ENCODE assay signal across 32 cellular contexts in genomic region chr17:62621223-62621622, GRCh38.
"Had no signal": no experiment of that assay in that cellular context is flagged by ENCODE, and none has a peak within 500 bp of the region (broad histone marks: within the 10 kb centered on the region; RNA-seq: fewer than 3 reads in every experiment).

No MANE protein-coding gene starts in this region.

- H3K4me1 ChIP-seq: body of pancreas had no signal

- H3K36me3 Mint-ChIP-seq: activated naive CD4-positive, alpha-beta T cell treated with anti-CD3 and anti-CD28 coated beads, Interleukin-2, amount 50 U/mL, for 24 hours had no signal

- H3K4me3 ChIP-seq: adrenal gland, body of pancreas, esophagus squamous epithelium, gastroesophageal sphincter, heart right ventricle had no signal

- DNase-seq: activated B cell treated with CpG ODN at 0.5 μM for 24 hours; activated CD4-positive, alpha-beta memory T cell treated with anti-CD3 and anti-CD28 coated beads for 36 hours; activated CD4-positive, alpha-beta T cell treated with anti-CD3 and anti-CD28 coated beads, Interleukin-2, amount 10 ng/mL, durations not matched to agents 24 days and 14 days; activated CD8-positive, alpha-beta memory T cell treated with anti-CD3 and anti-CD28 coated beads, Interleukin-2, amount 10 ng/mL, durations not matched to agents 7 days and 5 days; activated CD8-positive, alpha-beta memory T cell treated with anti-CD3 and anti-CD28 coated beads, Interleukin-2, amount 50 U/mL, for 4 hours; activated CD8-positive, alpha-beta T cell treated with anti-CD3 and anti-CD28 coated beads, Interleukin-2, amount 10 ng/mL, durations not matched to agents 7 days and 5 days; activated effector memory CD4-positive, alpha-beta T cell treated with anti-CD3 and anti-CD28 coated beads, Interleukin-2, amount 50 U/mL, for 16 hours; activated naive CD4-positive, alpha-beta T cell treated with anti-CD3 and anti-CD28 coated beads for 36 hours; activated naive CD8-positive, alpha-beta T cell treated with anti-CD3 and anti-CD28 coated beads for 36 hours; activated naive CD8-positive, alpha-beta T cell treated with anti-CD3 and anti-CD28 coated beads, Interleukin-2, amount 50 U/mL, for 24 hours; activated T-cell treated with anti-CD3 and anti-CD28 coated beads, Interleukin-2, amount 50 U/mL, for 1 hour; activated T-cell treated with anti-CD3 and anti-CD28 coated beads, Interleukin-2, amount 50 U/mL, for 48 hours; adrenal gland; amygdala; aorta; body of pancreas; caudate nucleus; cortex of kidney; dermis blood vessel endothelial cell; effector CD4-positive, alpha-beta T cell; effector memory CD8-positive, alpha-beta T cell; esophagus squamous epithelium; foreskin melanocyte; heart right ventricle; T-helper 2 cell had no signal

- H3K27ac Mint-ChIP-seq: activated B cell treated with CpG ODN at 0.5 μM for 24 hours; activated CD4-positive, alpha-beta memory T cell treated with anti-CD3 and anti-CD28 coated beads for 36 hours; activated CD4-positive, alpha-beta T cell treated with anti-CD3 and anti-CD28 coated beads, Interleukin-2, amount 10 ng/mL, durations not matched to agents 24 days and 14 days; activated CD8-positive, alpha-beta memory T cell treated with anti-CD3 and anti-CD28 coated beads, Interleukin-2, amount 10 ng/mL, durations not matched to agents 7 days and 5 days; activated CD8-positive, alpha-beta T cell treated with anti-CD3 and anti-CD28 coated beads, Interleukin-2, amount 10 ng/mL, durations not matched to agents 7 days and 5 days; activated naive CD4-positive, alpha-beta T cell treated with anti-CD3 and anti-CD28 coated beads for 36 hours; activated naive CD4-positive, alpha-beta T cell treated with anti-CD3 and anti-CD28 coated beads, Interleukin-2, amount 50 U/mL, for 24 hours; activated naive CD8-positive, alpha-beta T cell treated with anti-CD3 and anti-CD28 coated beads for 36 hours; activated naive CD8-positive, alpha-beta T cell treated with anti-CD3 and anti-CD28 coated beads, Interleukin-2, amount 50 U/mL, for 24 hours; activated T-helper 1 cell treated with anti-CD3 and anti-CD28 coated beads, Interleukin-12 subunit alpha, Interleukin-12 subunit beta, Interleukin-2, Interleukin-4 antibody, amounts not matched to agents 30 ng/mL and 10 ng/mL and 1 ng/mL, durations not matched to agents 14 hours and 24 hours and 36 hours; activated T-helper 2 cell treated with anti-CD3 and anti-CD28 coated beads, Interferon-gamma antibody, Interleukin-2, Interleukin-4, amounts not matched to agents 10 μg/mL and 5 μg/mL and 100 μg/mL, durations not matched to agents 14 hours and 24 hours and 36 hours had no signal

- H3K27ac ChIP-seq: adrenal gland, body of pancreas, epithelial cell of prostate, esophagus squamous epithelium, gastroesophageal sphincter, VCaP had no signal

- H3K36me3 ChIP-seq: adrenal gland had no signal

- H3K9me3 ChIP-seq: adrenal gland, body of pancreas, esophagus squamous epithelium, gastroesophageal sphincter, heart right ventricle had no signal

- H3K27me3 ChIP-seq: adrenal gland, body of pancreas, esophagus squamous epithelium had no signal

- ATAC-seq: activated CD4-positive, CD25-positive, alpha-beta regulatory T cell treated with anti-CD3 and anti-CD28 coated beads, Interleukin-2, amount 50 U/mL, for 24 hours; activated CD8-positive, alpha-beta memory T cell treated with anti-CD3 and anti-CD28 coated beads, Interleukin-2, amount 10 ng/mL, durations not matched to agents 7 days and 5 days; activated CD8-positive, alpha-beta T cell treated with anti-CD3 and anti-CD28 coated beads, Interleukin-2, amount 10 ng/mL, durations not matched to agents 7 days and 5 days; activated naive CD8-positive, alpha-beta T cell treated with anti-CD3 and anti-CD28 coated beads, Interleukin-2, amount 50 U/mL, for 24 hours; body of pancreas; effector memory CD8-positive, alpha-beta T cell; gastroesophageal sphincter; heart right ventricle had no signal

- H3K4me1 Mint-ChIP-seq: activated CD4-positive, alpha-beta T cell treated with anti-CD3 and anti-CD28 coated beads, Interleukin-2, amount 10 ng/mL, durations not matched to agents 24 days and 14 days; activated CD8-positive, alpha-beta memory T cell treated with anti-CD3 and anti-CD28 coated beads, Interleukin-2, amount 10 ng/mL, durations not matched to agents 7 days and 5 days; activated naive CD8-positive, alpha-beta T cell treated with anti-CD3 and anti-CD28 coated beads for 36 hours; activated naive CD8-positive, alpha-beta T cell treated with anti-CD3 and anti-CD28 coated beads, Interleukin-2, amount 50 U/mL, for 24 hours had no signal

- H3K4me3 Mint-ChIP-seq: activated B cell treated with CpG ODN at 0.5 μM for 24 hours; activated CD4-positive, alpha-beta memory T cell treated with anti-CD3 and anti-CD28 coated beads for 36 hours; activated CD4-positive, alpha-beta T cell treated with anti-CD3 and anti-CD28 coated beads, Interleukin-2, amount 10 ng/mL, durations not matched to agents 24 days and 14 days; activated CD8-positive, alpha-beta memory T cell treated with anti-CD3 and anti-CD28 coated beads, Interleukin-2, amount 10 ng/mL, durations not matched to agents 7 days and 5 days; activated CD8-positive, alpha-beta T cell treated with anti-CD3 and anti-CD28 coated beads, Interleukin-2, amount 10 ng/mL, durations not matched to agents 7 days and 5 days; activated naive CD4-positive, alpha-beta T cell treated with anti-CD3 and anti-CD28 coated beads for 36 hours; activated naive CD4-positive, alpha-beta T cell treated with anti-CD3 and anti-CD28 coated beads, Interleukin-2, amount 50 U/mL, for 24 hours; activated naive CD8-positive, alpha-beta T cell treated with anti-CD3 and anti-CD28 coated beads for 36 hours; activated naive CD8-positive, alpha-beta T cell treated with anti-CD3 and anti-CD28 coated beads, Interleukin-2, amount 50 U/mL, for 24 hours; activated T-helper 1 cell treated with anti-CD3 and anti-CD28 coated beads, Interleukin-12 subunit alpha, Interleukin-12 subunit beta, Interleukin-2, Interleukin-4 antibody, amounts not matched to agents 30 ng/mL and 10 ng/mL and 1 ng/mL, durations not matched to agents 14 hours and 24 hours and 36 hours; effector memory CD8-positive, alpha-beta T cell had no signal

- H3K27me3 Mint-ChIP-seq: activated naive CD4-positive, alpha-beta T cell treated with anti-CD3 and anti-CD28 coated beads, Interleukin-2, amount 50 U/mL, for 24 hours; activated naive CD8-positive, alpha-beta T cell treated with anti-CD3 and anti-CD28 coated beads for 36 hours; activated naive CD8-positive, alpha-beta T cell treated with anti-CD3 and anti-CD28 coated beads, Interleukin-2, amount 50 U/mL, for 24 hours had no signal

- H3K9me3 Mint-ChIP-seq: activated B cell treated with CpG ODN at 0.5 μM for 24 hours; activated CD4-positive, alpha-beta memory T cell treated with anti-CD3 and anti-CD28 coated beads for 36 hours; activated CD4-positive, alpha-beta T cell treated with anti-CD3 and anti-CD28 coated beads, Interleukin-2, amount 10 ng/mL, durations not matched to agents 24 days and 14 days; activated naive CD4-positive, alpha-beta T cell treated with anti-CD3 and anti-CD28 coated beads for 36 hours; activated naive CD4-positive, alpha-beta T cell treated with anti-CD3 and anti-CD28 coated beads, Interleukin-2, amount 50 U/mL, for 24 hours; activated naive CD8-positive, alpha-beta T cell treated with anti-CD3 and anti-CD28 coated beads for 36 hours; activated naive CD8-positive, alpha-beta T cell treated with anti-CD3 and anti-CD28 coated beads, Interleukin-2, amount 50 U/mL, for 24 hours; activated T-helper 1 cell treated with anti-CD3 and anti-CD28 coated beads, Interleukin-12 subunit alpha, Interleukin-12 subunit beta, Interleukin-2, Interleukin-4 antibody, amounts not matched to agents 30 ng/mL and 10 ng/mL and 1 ng/mL, durations not matched to agents 14 hours and 24 hours and 36 hours; activated T-helper 2 cell treated with anti-CD3 and anti-CD28 coated beads, Interferon-gamma antibody, Interleukin-2, Interleukin-4, amounts not matched to agents 10 μg/mL and 5 μg/mL and 100 μg/mL, durations not matched to agents 14 hours and 24 hours and 36 hours; effector memory CD8-positive, alpha-beta T cell had no signal
